Comparison of ENCODE assay signal across 12 cellular contexts in the genomic region with DNA sequence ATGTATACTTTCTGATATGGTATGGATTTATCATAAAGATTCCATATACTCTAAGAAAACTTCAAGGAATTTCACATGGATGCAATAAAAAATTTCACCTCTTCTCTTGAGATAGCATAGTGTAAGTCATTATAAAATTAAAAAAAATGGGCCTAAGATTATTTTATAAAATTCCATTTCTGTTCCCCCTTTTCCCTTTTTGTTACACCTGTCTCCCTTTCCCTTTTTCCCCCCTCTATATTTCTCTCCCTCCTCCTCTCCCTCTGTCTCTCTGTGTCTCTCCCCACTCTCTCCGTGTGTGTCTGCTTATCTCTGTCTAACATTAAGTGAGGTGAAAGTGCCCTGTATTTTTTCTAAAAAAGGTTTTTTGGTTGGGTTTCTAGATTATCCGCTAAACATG.
"Had no signal": no experiment of that assay in that cellular context is flagged by ENCODE, and none has a peak within 500 bp of the region (broad histone marks: within the 10 kb centered on the region; RNA-seq: fewer than 3 reads in every experiment).

No MANE protein-coding gene starts in this region.

- H3K27me3 ChIP-seq: gastroesophageal sphincter, tibial artery had no signal

- H3K4me3 ChIP-seq: gastroesophageal sphincter, lower lobe of right lung, tibial artery had no signal

- DNase-seq: activated effector memory CD4-positive, alpha-beta T cell treated with anti-CD3 and anti-CD28 coated beads, Interleukin-2, amount 50 U/mL, for 16 hours; aorta; left colon; lower lobe of right lung; midbrain; posterior cingulate gyrus; retina; SW 1271; T1000; tibial artery had no signal

- H3K4me1 Mint-ChIP-seq: stimulated activated memory B cell treated with anti-CD40 and anti-IgM and Interleukin-4, amounts not matched to agents 10 μg/mL and 1 μg/mL and 100 μg/mL, for 72 hours had no signal

- ATAC-seq: gastroesophageal sphincter; left colon; lower lobe of right lung; stimulated activated memory B cell treated with anti-CD40 and anti-IgM and Interleukin-4, amounts not matched to agents 10 μg/mL and 1 μg/mL and 100 μg/mL, for 72 hours had no signal

- H3K4me1 ChIP-seq: gastroesophageal sphincter, lower lobe of right lung, tibial artery had no signal

- H3K27ac Mint-ChIP-seq: stimulated activated memory B cell treated with anti-CD40 and anti-IgM and Interleukin-4, amounts not matched to agents 10 μg/mL and 1 μg/mL and 100 μg/mL, for 72 hours had no signal

- H3K9me3 Mint-ChIP-seq: stimulated activated memory B cell treated with anti-CD40 and anti-IgM and Interleukin-4, amounts not matched to agents 10 μg/mL and 1 μg/mL and 100 μg/mL, for 72 hours had no signal

- H3K27ac ChIP-seq: gastroesophageal sphincter, lower lobe of right lung, tibial artery had no signal

- H3K9me3 ChIP-seq: gastroesophageal sphincter, lower lobe of right lung, tibial artery had no signal

- H3K4me3 Mint-ChIP-seq: stimulated activated memory B cell treated with anti-CD40 and anti-IgM and Interleukin-4, amounts not matched to agents 10 μg/mL and 1 μg/mL and 100 μg/mL, for 72 hours had no signal

- H3K27me3 Mint-ChIP-seq: stimulated activated memory B cell treated with anti-CD40 and anti-IgM and Interleukin-4, amounts not matched to agents 10 μg/mL and 1 μg/mL and 100 μg/mL, for 72 hours had no signal
